Comparison of ENCODE assay signal across 1 cellular context in genomic region chr13:22877421-22877820, GRCh38.
TF ChIP-seq lines count a peak whose summit lies in the region.

No MANE protein-coding gene starts in this region.

TF ChIP-seq in WTC11, 78 proteins besides CTCF, POLR2A, EP300 and RAD21 (continued from another document):
- 0 out of 2 replicates have a peak, but pooled peaks have one; percentile 65 for TF ChIP-seq GTF2I (CRISPR knock-in tag; conservative IDR thresholded peaks at IDR 0.05)
